Comparison of ENCODE assay signal across 8 cellular contexts in genomic region chr19:49442354-49442753, GRCh38. TPM values are rescaled to one million over a fixed set of nuclear protein-coding genes. Genes with fewer than 3 reads are reported as not detected.
DNase-seq lines count a peak whose midpoint lies in the region; ATAC-seq, FAIRE-seq and TF ChIP-seq lines count a peak whose summit lies in the region.

No MANE protein-coding gene starts in this region.

- H3K36me3 Mint-ChIP-seq in Calu3 (ENCODE audit: insufficient read depth, unreplicated experiment): peaks cover 37% of the 10 kb centered on the region

- no peak overlapping the region for H3K27ac ChIP-seq in neutrophil

- no peak overlapping the region for H3K27ac Mint-ChIP-seq in Calu3 (ENCODE audit: unreplicated experiment)

- H3K27me3 Mint-ChIP-seq in Calu3 (ENCODE audit: unreplicated experiment): peaks cover 58% of the 10 kb centered on the region

- TF ChIP-seq CTCF in Calu3 (IDR thresholded peaks at IDR 0.05; ENCODE audit: unreplicated experiment): no peak
- no peak for TF ChIP-seq CTCF in neutrophil (IDR thresholded peaks at IDR 0.05)

- H3K4me3 ChIP-seq in neutrophil (ENCODE audit: low read depth in 1 of 2, low read length in 1 of 2): peak overlapping the region; percentile 73 to 92

- H3K4me1 Mint-ChIP-seq in Calu3 (ENCODE audit: low read depth, unreplicated experiment): peaks cover 27% of the 10 kb centered on the region

- no TSS peak for BruUV-seq in Calu3 (replicated peaks; lab: Mats Ljungman, UMichigan)

- no peaks in the 10 kb centered on the region for H3K9me3 Mint-ChIP-seq in Calu3 (ENCODE audit: low read depth, unreplicated experiment)

- peaks cover 57% of the 10 kb centered on the region for H3K27me3 ChIP-seq in neutrophil

- H3K4me1 ChIP-seq in neutrophil (ENCODE audit: control insufficient read depth in 1 of 2, insufficient read depth in 1 of 2, low read depth in 1 of 2, low read length in 1 of 2): peaks cover 17 to 18% of the 10 kb centered on the region in 2 experiments

- intact Hi-C loops in Calu3 (cut with micrococcal nuclease; ENCODE audit: unreplicated experiment): no loop called here

- ATAC-seq in GM18520 (IDR thresholded peaks at IDR 0.05; ENCODE audit: unreplicated experiment): no peak

- no peaks in the 10 kb centered on the region for H3K9me3 ChIP-seq in neutrophil

- H3K4me3 Mint-ChIP-seq in Calu3 (ENCODE audit: low read depth, unreplicated experiment): peak overlapping the region; percentile 73

- H3K36me3 ChIP-seq in neutrophil: peaks cover 9% of the 10 kb centered on the region

- DNase-seq in Calu3: peak; percentile 32
- DNase-seq in NAMALWA (ENCODE audit: low spot score): peak; percentile 55
- DNase-seq in cerebellum (ENCODE audit: low spot score): peak; percentile 82
- DNase-seq in DMS153 (lab: John Stamatoyannopoulos, UW): no peak
- no peak for DNase-seq in LoVo (ENCODE audit: low spot score)
- no peak for DNase-seq in RCC 7860 (ENCODE audit: low spot score)

- CTCF ChIA-PET in Calu3 (lab: Charles Lee): interaction anchor here (0.5 to 1.5 kb wide), 13 partner anchors 10 to 345 kb away, joined by 3 to 14 read pairs (median 5); partner anchors contain the start of genes ALDH16A1 and PIH1D1

- FAIRE-seq in RCC 7860 (lab: Jason Lieb, UNC): no peak

RNA-seq across cellular contexts. Expression of gene SLC17A7, which starts 1.0 kb away (rescaled TPM):
- total RNA-seq in Calu3 (2022) (not detected in 2 replicates), cerebellum (3.8 TPM)

RNA-seq across cellular contexts. Expression of gene PIH1D1, which starts 9.3 kb away (rescaled TPM):
- total RNA-seq in Calu3 (2022) (127 and 141 TPM in 2 replicates), cerebellum (32.2 TPM)

RNA-seq across cellular contexts. Expression of gene ALDH16A1, which starts 10.7 kb away (rescaled TPM):
- 34.4 and 36.1 TPM in 2 replicates for total RNA-seq in Calu3 (2022)
- total RNA-seq in cerebellum: 6.4 TPM

RNA-seq across cellular contexts. Expression of gene GFY, which starts 17.2 kb away (rescaled TPM):
- total RNA-seq in Calu3 (2022): not detected in 2 replicates
- not detected for total RNA-seq in cerebellum

RNA-seq across cellular contexts. Expression of gene PTH2, which starts 19.1 kb away (rescaled TPM):
- total RNA-seq in Calu3 (2022) (not detected in 2 replicates), cerebellum (not detected)

Comparison
In these comparisons a context has a peak if more than half of its experiments do, and no peak if none do; other contexts are left out.
1. DNase-seq: peak in Calu3 (single experiment), NAMALWA (single experiment) and cerebellum (single experiment); none in DMS153 (single experiment), LoVo (single experiment) and RCC 7860 (single experiment).